In genomic region chr2:17736989-17737388, GRCh38 we compare ENCODE assay signal across 22 cellular contexts. TPM values are rescaled to one million over a fixed set of nuclear protein-coding genes. Genes with fewer than 3 reads are reported as not detected.
A peak's percentile ranks its signal among the peaks of the same experiment; 100 is the strongest.
DNase-seq lines count a peak whose midpoint lies in the region; ATAC-seq and TF ChIP-seq lines count a peak whose summit lies in the region.
"Had no signal": no experiment of that assay in that cellular context is flagged by ENCODE, and none has a peak within 500 bp of the region (broad histone marks: within the 10 kb centered on the region; RNA-seq: fewer than 3 reads in every experiment).

No MANE protein-coding gene starts in this region.

- WGBS in IMR-90 (ENCODE audit: extremely low coverage in 2 of 2, insufficient read length in 1 of 2), 2 experiments, result no CpG with 5 or more reads among the region's 1 CpG

- no peaks in the 10 kb centered on the region for H4K20me1 ChIP-seq in IMR-90 (ENCODE audit: insufficient read depth, low read length)
- H4K20me1 ChIP-seq: BLaER1 had no signal

- H4K8ac ChIP-seq in IMR-90 (ENCODE audit: low read depth in 2 of 2, low read length in 2 of 2), result peak overlapping the region; percentile 35 to 44; a peak in 3 of 4 replicates

- peak; percentile 62 for ATAC-seq in IMR-90 (ENCODE audit: low read depth)
- ATAC-seq: activated CD4-positive, alpha-beta T cell treated with anti-CD3 and anti-CD28 coated beads for 36 hours; esophagus mucosa had no signal

- POLR2A ChIA-PET in IMR-90 (lab: Charles Lee; ENCODE audit: unreplicated experiment), result no interaction called here

- peak overlapping the region; percentile 77 for H3K14ac ChIP-seq in IMR-90 (replicated peaks; ENCODE audit: low read depth, low read length)

- no peaks in the 10 kb centered on the region for H3K27me3 ChIP-seq in IMR-90 (ENCODE audit: control insufficient read depth, insufficient read depth, low read length)
- H3K27me3 ChIP-seq: BLaER1, neural progenitor cell, tibial nerve had no signal

- no TSS peak for BruUV-seq in IMR-90 (replicated peaks; lab: Mats Ljungman, UMichigan)

- H4K5ac ChIP-seq in IMR-90 (ENCODE audit: low read depth, low read length), result peak overlapping the region; percentile 86; the same call in 1 of the 2 replicates

- peak overlapping the region; percentile 84 for H2BK120ac ChIP-seq in IMR-90 (ENCODE audit: low read depth, low read length)

- in situ Hi-C loops in IMR-90 (cut with MboI; ENCODE audit: low sequenced_read_pairs), result no loop called here

- H2BK20ac ChIP-seq in IMR-90 (ENCODE audit: low read depth, low read length), result peak overlapping the region; percentile 77; the same call in 1 of the 2 replicates

- intact Hi-C loops in IMR-90 (cut with micrococcal nuclease), result loop anchor here (1.0 kb wide), 1 partner anchor 13 kb away; no protein-coding TSS in a partner anchor

- H3K79me1 ChIP-seq in IMR-90 (ENCODE audit: low read depth in 1 of 2, low read length in 2 of 2), result peaks cover 22 to 24% of the 10 kb centered on the region in 2 experiments

- peaks cover 9% of the 10 kb centered on the region; the same call in 1 of the 2 replicates for H3K36me3 ChIP-seq in IMR-90 (ENCODE audit: control insufficient read depth, insufficient read depth, low read length)

- H3K4me3 ChIP-seq in IMR-90 (ENCODE audit: insufficient read depth, low read depth, low read length), result no peak overlapping the region
- H3K4me3 ChIP-seq in cardiac fibroblast (replicated peaks in 1 of 2; ENCODE audit: low read depth in 2 of 2, low read length in 2 of 2), result no peak overlapping the region
- H3K4me3 ChIP-seq: BLaER1, neural progenitor cell, tibial nerve had no signal

- H3K4me2 ChIP-seq in IMR-90 (ENCODE audit: low read depth, low read length), result peak overlapping the region; percentile 67; the same call in 1 of the 2 replicates
- H3K4me2 ChIP-seq: BLaER1, KMS-11, neural progenitor cell had no signal

- H2BK5ac ChIP-seq in IMR-90 (ENCODE audit: low read depth, low read length, poor library complexity, severe bottlenecking), result peak overlapping the region; percentile 93

- peak overlapping the region; percentile 66; the same call in 1 of the 2 replicates for H3K4ac ChIP-seq in IMR-90 (ENCODE audit: low read depth, low read length)

- DNase-seq in EH (ENCODE audit: low read depth), result peak; percentile 92
- DNase-seq in IMR-90, result peak; percentile 82
- DNase-seq in cardiac fibroblast (ENCODE audit: low read depth in 2 of 2), result peak; percentile 71 to 76
- DNase-seq in pulmonary artery endothelial cell (ENCODE audit: low read depth, low spot score), result peak; percentile 79
- DNase-seq in stimulated activated CD8-positive, alpha-beta memory T cell treated with anti-CD3 and anti-CD28 coated beads, Interleukin-4, amount 100 ng/mL, for 48 hours, result no peak
- DNase-seq in germinal center (ENCODE audit: low spot score), result no peak
- DNase-seq in COR-L47 (lab: John Stamatoyannopoulos, UW), result no peak
- DNase-seq: activated CD4-positive, alpha-beta T cell treated with anti-CD3 and anti-CD28 coated beads for 36 hours; activated naive CD4-positive, alpha-beta T cell treated with anti-CD3 and anti-CD28 coated beads for 36 hours; activated T-cell treated with anti-CD3 and anti-CD28 coated beads, Interleukin-2, amount 50 U/mL, for 48 hours; amygdala; H9; kidney glomerular epithelial cell; NCI-H2171; NCI-H69; small intestine; stimulated activated CD4-positive, alpha-beta T cell treated with anti-CD3 and anti-CD28 coated beads, Interleukin-2, amount 100 ng/mL, for 48 hours had no signal

- peak overlapping the region; percentile 23; the same call in 1 of the 2 replicates for H2AK5ac ChIP-seq in IMR-90 (ENCODE audit: low read depth, low read length)

- peaks cover 9% of the 10 kb centered on the region for H3K4me1 ChIP-seq in IMR-90 (ENCODE audit: control insufficient read depth, insufficient read depth, low read length)
- H3K4me1 ChIP-seq: BLaER1, neural progenitor cell, tibial nerve had no signal

- no peak for TF ChIP-seq RAD21 in IMR-90 (IDR thresholded peaks at IDR 0.05; ENCODE audit: low read length)

- no peak overlapping the region for H2AK9ac ChIP-seq in IMR-90 (replicated peaks; ENCODE audit: low read depth, low read length, poor library complexity)

- H3K23ac ChIP-seq in IMR-90 (ENCODE audit: low read depth, low read length), result peak overlapping the region; percentile 66; the same call in 1 of the 2 replicates

- no peak for TF ChIP-seq CTCF in IMR-90 (conservative IDR thresholded peaks at IDR 0.05; ENCODE audit: low read depth, low read length)
- no peak for TF ChIP-seq CTCF in cardiac fibroblast (IDR thresholded peaks at IDR 0.05; ENCODE audit: low read depth, low read length)

- dilution Hi-C loops in IMR-90 (cut with HindIII; ENCODE audit: low sequenced_read_pairs, unreplicated experiment), result no loop called here

- H3K9me3 ChIP-seq in IMR-90 (ENCODE audit: control insufficient read depth, insufficient read depth, low read length), result no peaks in the 10 kb centered on the region
- H3K9me3 ChIP-seq: BLaER1, tibial nerve had no signal

- H3K27ac ChIP-seq in IMR-90 (ENCODE audit: insufficient read depth, low read length), result peak overlapping the region; percentile 37; the same call in 1 of the 2 replicates
- H3K27ac ChIP-seq: BLaER1, KMS-11, neural progenitor cell, tibial nerve had no signal

- H3K56ac ChIP-seq in IMR-90 (ENCODE audit: extremely low read depth, insufficient read depth, low read length), result peak overlapping the region; percentile 8; the same call in 1 of the 2 replicates

- H2AFZ ChIP-seq in IMR-90 (replicated peaks; ENCODE audit: low read length, poor library complexity), result no peak overlapping the region
- H2AFZ ChIP-seq: neural progenitor cell had no signal

- H3K18ac ChIP-seq in IMR-90 (ENCODE audit: low read depth, low read length), result peak overlapping the region; percentile 63; the same call in 1 of the 2 replicates

- H3K9ac ChIP-seq in IMR-90 (ENCODE audit: low read depth, low read length), result no peak overlapping the region; the same call in 1 of the 2 replicates
- H3K9ac ChIP-seq: BLaER1, KMS-11, neural progenitor cell had no signal

- peak overlapping the region; percentile 61; the same call in 1 of the 3 replicates for H2BK15ac ChIP-seq in IMR-90 (ENCODE audit: low read depth, low read length)

- H4K91ac ChIP-seq in IMR-90 (ENCODE audit: insufficient read depth, low read depth, low read length), result no peak overlapping the region; the same call in 1 of the 2 replicates

- H3K9me1 ChIP-seq in IMR-90 (ENCODE audit: insufficient read depth, low read length), result peaks cover 5% of the 10 kb centered on the region; the same call in 1 of the 2 replicates

- TF ChIP-seq POLR2A in IMR-90 (IDR thresholded peaks at IDR 0.05; ENCODE audit: low read depth, low read length), result no peak

- CTCF ChIA-PET in IMR-90 (lab: Yijun Ruan, JAX), result no interaction called here

TF ChIP-seq in IMR-90, 13 proteins besides CTCF, POLR2A, EP300 and RAD21:
- no peak for TF ChIP-seq RCOR1 (IDR thresholded peaks at IDR 0.05; ENCODE audit: insufficient replicate concordance, low read length)
- TF ChIP-seq, protein P1, sequence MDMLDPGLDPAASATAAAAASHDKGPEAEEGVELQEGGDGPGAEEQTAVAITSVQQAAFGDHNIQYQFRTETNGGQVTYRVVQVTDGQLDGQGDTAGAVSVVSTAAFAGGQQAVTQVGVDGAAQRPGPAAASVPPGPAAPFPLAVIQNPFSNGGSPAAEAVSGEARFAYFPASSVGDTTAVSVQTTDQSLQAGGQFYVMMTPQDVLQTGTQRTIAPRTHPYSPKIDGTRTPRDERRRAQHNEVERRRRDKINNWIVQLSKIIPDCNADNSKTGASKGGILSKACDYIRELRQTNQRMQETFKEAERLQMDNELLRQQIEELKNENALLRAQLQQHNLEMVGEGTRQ (IDR thresholded peaks at IDR 0.05; ENCODE audit: low read depth, low read length), result no peak
- no peak for TF ChIP-seq NFE2L2 (IDR thresholded peaks at IDR 0.05; ENCODE audit: low read depth, low read length)
- TF ChIP-seq RFX5 (IDR thresholded peaks at IDR 0.05; ENCODE audit: low read depth, low read length), result no peak

RNA-seq across cellular contexts. Expression of gene SMC6, which starts 16.6 kb away (rescaled TPM):
- total RNA-seq in IMR-90 (2012; rRNA removed), result 10.4 and 18.3 TPM in 2 replicates
- 5.2 and 6.5 TPM in 2 replicates for polyA plus RNA-seq in IMR-90 (2012; rRNA removed)
- polyA plus RNA-seq in IMR-90 (2012; cell fraction: cytosol; rRNA removed), result 0.58 and 0.68 TPM in 2 replicates
- 1.5 and 12.9 TPM in 2 replicates for polyA plus RNA-seq in IMR-90 (2012; cell fraction: nucleus; rRNA removed; ENCODE audit: low replicate concordance)
- total RNA-seq in pulmonary artery endothelial cell, result 36.2 and 39.0 TPM in 2 replicates

RNA-seq across cellular contexts. Expression of gene GEN1, which starts 16.9 kb away (rescaled TPM):
- 7.9 and 18.1 TPM in 2 replicates for total RNA-seq in IMR-90 (2012; rRNA removed)
- polyA plus RNA-seq in IMR-90 (2012; rRNA removed), result 4.4 and 8.3 TPM in 2 replicates
- polyA plus RNA-seq in IMR-90 (2012; cell fraction: cytosol; rRNA removed), result 0.24 and 0.37 TPM in 2 replicates
- polyA plus RNA-seq in IMR-90 (2012; cell fraction: nucleus; rRNA removed; ENCODE audit: low replicate concordance), result 6.6 and 25.3 TPM in 2 replicates
- 8.3 and 17.1 TPM in 2 replicates for total RNA-seq in pulmonary artery endothelial cell

Comparison
In these comparisons a context has a peak if more than half of its experiments do, and no peak if none do; other contexts are left out.
1. DNase-seq: peak in EH (single experiment), IMR-90 (single experiment), cardiac fibroblast (2 of 2) and pulmonary artery endothelial cell (single experiment); none in stimulated activated CD8-positive, alpha-beta memory T cell treated with anti-CD3 and anti-CD28 coated beads, Interleukin-4, amount 100 ng/mL, for 48 hours (single experiment), germinal center (single experiment) and COR-L47 (single experiment).